Comparison of ENCODE assay signal across 8 cellular contexts in genomic region chr21:33642027-33642895, GRCh38. TPM values are rescaled to one million over a fixed set of nuclear protein-coding genes. Genes with fewer than 3 reads are reported as not detected.
DNase-seq lines count a peak whose midpoint lies in the region; ATAC-seq and TF ChIP-seq lines count a peak whose summit lies in the region.

Gene ITSN1 (plus strand): TSS chr21:33642501. CDS start chr21:33718829, 76,328 bp downstream.

- H3K36me3 ChIP-seq in ascending aorta = no peaks in the 10 kb centered on the region
- H3K36me3 ChIP-seq in right atrium auricular region = no peaks in the 10 kb centered on the region
- peaks cover 0 to 4% of the 10 kb centered on the region in 2 donors for H3K36me3 ChIP-seq in psoas muscle (ENCODE audit: insufficient read depth in 1 of 2, low read depth in 1 of 2)
- H3K36me3 ChIP-seq in urinary bladder (ENCODE audit: insufficient read depth) = no peaks in the 10 kb centered on the region

- H3K4me1 ChIP-seq in ascending aorta (peaks cover 5 to 20% of the 10 kb centered on the region in 2 donors), right atrium auricular region (peaks cover 0 to 38% of the 10 kb centered on the region in 2 donors), psoas muscle (peaks cover 23% of the 10 kb centered on the region), urinary bladder (ENCODE audit: insufficient read depth) (no peaks in the 10 kb centered on the region)

- no peaks in the 10 kb centered on the region for H3K9me3 ChIP-seq in ascending aorta
- H3K9me3 ChIP-seq in right atrium auricular region = no peaks in the 10 kb centered on the region
- no peaks in the 10 kb centered on the region for H3K9me3 ChIP-seq in psoas muscle

- TF ChIP-seq POLR2A in GM15510 (IDR thresholded peaks at IDR 0.05; ENCODE audit: borderline replicate concordance, extremely low read depth, insufficient read length) = peak; percentile 35

- intact Hi-C loops in ascending aorta (cut with DNase I) (loop anchor here (1.0 to 10.0 kb wide), 7 partner anchors 41 to 915 kb away; partner anchors contain the start of genes DONSON, GART and SYNJ1), psoas muscle (cut with DNase I) (loop anchor here (5.0 to 10.0 kb wide), 4 partner anchors 113 to 263 kb away; no protein-coding TSS in a partner anchor)

- H3K27me3 ChIP-seq in ascending aorta (no peaks in the 10 kb centered on the region), right atrium auricular region (no peaks in the 10 kb centered on the region), psoas muscle (ENCODE audit: insufficient read depth in 3 of 3, low read length in 2 of 3) (no peaks in the 10 kb centered on the region)

- DNase-seq in NCI-H187 (lab: John Stamatoyannopoulos, UW) (peak; percentile 99), T-helper 2 cell (peak; percentile 98 to 100 (median 99)), ascending aorta (ENCODE audit: low spot score in 2 of 2) (peak; percentile 100), right atrium auricular region (ENCODE audit: low spot score) (peak; percentile 100), psoas muscle (peak; percentile 100)

- H3K4me3 ChIP-seq in ascending aorta (peak within 1 kb of the TSS; percentile 93 to 100), right atrium auricular region (peak within 1 kb of the TSS; percentile 91 to 98), psoas muscle (peak within 1 kb of the TSS; percentile 87), urinary bladder (ENCODE audit: low read depth, low read length) (peak within 1 kb of the TSS; percentile 96)

- H3K27ac ChIP-seq in ascending aorta = peak within 1 kb of the TSS; percentile 84 to 95
- peak within 1 kb of the TSS; percentile 83 to 92 for H3K27ac ChIP-seq in right atrium auricular region
- H3K27ac ChIP-seq in psoas muscle = peak within 1 kb of the TSS; percentile 79
- H3K27ac ChIP-seq in urinary bladder (ENCODE audit: low read depth) = peak within 1 kb of the TSS; percentile 90

- TF ChIP-seq CTCF in ascending aorta (IDR thresholded peaks at IDR 0.05) (no peak), right atrium auricular region (IDR thresholded peaks at IDR 0.05) (no peak), psoas muscle (IDR thresholded peaks at IDR 0.05) (no peak)

- 0% methylated on average over 37 to 71 of the region's 71 CpGs for WGBS in psoas muscle, 3 donors
- WGBS in urinary bladder = under 1% methylated on average over 71 of the region's 71 CpGs

- ATAC-seq in HG02943 (IDR thresholded peaks at IDR 0.05; ENCODE audit: low read depth, unreplicated experiment) = peak; percentile 88
- ATAC-seq in psoas muscle = peak; percentile 92 to 94 (median 92)

RNA-seq across cellular contexts. Expression of gene ITSN1, which starts in this region (rescaled TPM):
- total RNA-seq in ascending aorta = 95.0 TPM
- total RNA-seq in right atrium auricular region = 10 to 100 TPM; 49.9 to 54.9 TPM
- total RNA-seq in psoas muscle = 10 to 100 TPM; 18.1 to 43.8 (median 24.7) TPM
- 10 to 100 TPM in 1 of 3 donors, 1 to 10 TPM in 2; 9.3 to 24.3 (median 9.8) TPM for polyA plus RNA-seq in psoas muscle
- 81.7 TPM for total RNA-seq in urinary bladder
- 44.4 TPM for polyA plus RNA-seq in urinary bladder

Comparison
In these comparisons a context has a peak if more than half of its experiments do, and no peak if none do; other contexts are left out.
1. Peak in every context shown above with its lines: DNase-seq, ATAC-seq, H3K4me3 ChIP-seq and H3K27ac ChIP-seq.